In genomic region chr12:103965590-103966407, GRCh38 we compare ENCODE assay signal across 8 cellular contexts. TPM values are rescaled to one million over a fixed set of nuclear protein-coding genes. Genes with fewer than 3 reads are reported as not detected.
DNase-seq lines count a peak whose midpoint lies in the region; ATAC-seq and TF ChIP-seq lines count a peak whose summit lies in the region.

Gene TDG, plus strand, starts transcription at chr12:103965872. Its CDS starts 166 bp downstream, at chr12:103966038.

- H3K36me3 Mint-ChIP-seq in activated T-helper 2 cell treated with anti-CD3 and anti-CD28 coated beads, Interferon-gamma antibody, Interleukin-2, Interleukin-4, amounts not matched to agents 10 μg/mL and 5 μg/mL and 100 μg/mL, durations not matched to agents 14 hours and 24 hours and 36 hours (ENCODE audit: low read depth): peaks cover 42% of the 10 kb centered on the region
- H3K36me3 Mint-ChIP-seq in natural killer cell: no peaks in the 10 kb centered on the region

- POLR2A ChIA-PET in RWPE1 (lab: Yijun Ruan, JAX; ENCODE audit: low non-redundant PET): interaction anchor here (0.6 to 1.7 kb wide), 5 partner anchors 9 to 380 kb away, joined by 3 to 9 read pairs (median 3); partner anchors contain the start of gene HSP90B1

- peak within 1 kb of the TSS; percentile 99 for H3K27ac Mint-ChIP-seq in activated T-helper 2 cell treated with anti-CD3 and anti-CD28 coated beads, Interferon-gamma antibody, Interleukin-2, Interleukin-4, amounts not matched to agents 10 μg/mL and 5 μg/mL and 100 μg/mL, durations not matched to agents 14 hours and 24 hours and 36 hours
- peak within 1 kb of the TSS; percentile 97 to 98 for H3K27ac Mint-ChIP-seq in natural killer cell

- peak within 1 kb of the TSS; percentile 89 for H3K27ac ChIP-seq in RWPE1

- TF ChIP-seq CTCF in LNCaP clone FGC (IDR thresholded peaks at IDR 0.05; ENCODE audit: control insufficient read depth, extremely low read depth, insufficient read depth) (0 out of 2 replicates have a peak, but pooled peaks have one; percentile 14), RWPE1 (conservative IDR thresholded peaks at IDR 0.05; ENCODE audit: low read depth) (0 out of 2 replicates have a peak, but pooled peaks have one; percentile 16), fibroblast of mammary gland (conservative IDR thresholded peaks at IDR 0.05; ENCODE audit: control insufficient read depth, insufficient read depth, low read depth, low read length) (no peak), natural killer cell (IDR thresholded peaks at IDR 0.05) (no peak)

- DNase-seq in EH (ENCODE audit: low read depth): peak; percentile 99
- DNase-seq in GOT3 (lab: John Stamatoyannopoulos, UW): peak; percentile 70
- DNase-seq in LNCaP clone FGC (ENCODE audit: low read depth): peak; percentile 96
- DNase-seq in RWPE1 (ENCODE audit: low spot score): peak; percentile 97
- DNase-seq in activated T-helper 2 cell treated with anti-CD3 and anti-CD28 coated beads, Interferon-gamma antibody, Interleukin-2, Interleukin-4, amounts not matched to agents 10 μg/mL and 5 μg/mL and 100 μg/mL, durations not matched to agents 14 hours and 24 hours and 36 hours (ENCODE audit: low spot score): peak; percentile 96
- peak; percentile 99 for DNase-seq in fibroblast of mammary gland (ENCODE audit: low read depth)
- DNase-seq in natural killer cell: peak; percentile 92
- peak; percentile 97 for DNase-seq in stimulated activated naive CD4-positive, alpha-beta T cell treated with Interleukin-2 at 50 U/mL for 16 hours (lab: John Stamatoyannopoulos, UW)

- H3K9me3 Mint-ChIP-seq in activated T-helper 2 cell treated with anti-CD3 and anti-CD28 coated beads, Interferon-gamma antibody, Interleukin-2, Interleukin-4, amounts not matched to agents 10 μg/mL and 5 μg/mL and 100 μg/mL, durations not matched to agents 14 hours and 24 hours and 36 hours: no peaks in the 10 kb centered on the region
- H3K9me3 Mint-ChIP-seq in natural killer cell: no peaks in the 10 kb centered on the region

- no peaks in the 10 kb centered on the region for H3K27me3 Mint-ChIP-seq in activated T-helper 2 cell treated with anti-CD3 and anti-CD28 coated beads, Interferon-gamma antibody, Interleukin-2, Interleukin-4, amounts not matched to agents 10 μg/mL and 5 μg/mL and 100 μg/mL, durations not matched to agents 14 hours and 24 hours and 36 hours (ENCODE audit: low read depth)
- no peaks in the 10 kb centered on the region for H3K27me3 Mint-ChIP-seq in natural killer cell (ENCODE audit: low read depth in 2 of 2)

- intact Hi-C loops in activated T-helper 2 cell treated with anti-CD3 and anti-CD28 coated beads, Interferon-gamma antibody, Interleukin-2, Interleukin-4, amounts not matched to agents 10 μg/mL and 5 μg/mL and 100 μg/mL, durations not matched to agents 14 hours and 24 hours and 36 hours (cut with micrococcal nuclease): loop anchor here (1.0 to 5.0 kb wide), 6 partner anchors 8 to 172 kb away; partner anchors contain the start of genes HCFC2 and NFYB
- intact Hi-C loops in natural killer cell (cut with micrococcal nuclease): loop anchor here (1.0 to 5.0 kb wide), 4 partner anchors 8 to 99 kb away; partner anchors contain the start of genes HCFC2 and HSP90B1

- CTCF ChIA-PET in RWPE1 (lab: Yijun Ruan, JAX): interaction anchor here (0.5 to 0.9 kb wide), 3 partner anchors 10 to 666 kb away, joined by 3 to 5 read pairs (median 4); no protein-coding TSS in a partner anchor

- peak within 1 kb of the TSS; percentile 82 for H3K4me3 ChIP-seq in LNCaP clone FGC (ENCODE audit: low read depth, low read length)
- peak within 1 kb of the TSS; percentile 100 for H3K4me3 ChIP-seq in fibroblast of mammary gland (ENCODE audit: control insufficient read depth, low read depth, low read length)

- peak; percentile 92 to 99 (median 94) for ATAC-seq in natural killer cell

- H3K4me3 Mint-ChIP-seq in activated T-helper 2 cell treated with anti-CD3 and anti-CD28 coated beads, Interferon-gamma antibody, Interleukin-2, Interleukin-4, amounts not matched to agents 10 μg/mL and 5 μg/mL and 100 μg/mL, durations not matched to agents 14 hours and 24 hours and 36 hours (ENCODE audit: low read depth): peak within 1 kb of the TSS; percentile 98
- H3K4me3 Mint-ChIP-seq in natural killer cell: peak within 1 kb of the TSS; percentile 99

- H3K4me1 Mint-ChIP-seq in activated T-helper 2 cell treated with anti-CD3 and anti-CD28 coated beads, Interferon-gamma antibody, Interleukin-2, Interleukin-4, amounts not matched to agents 10 μg/mL and 5 μg/mL and 100 μg/mL, durations not matched to agents 14 hours and 24 hours and 36 hours (ENCODE audit: low read depth): peaks cover 28% of the 10 kb centered on the region
- peaks cover 44 to 49% of the 10 kb centered on the region in 2 donors for H3K4me1 Mint-ChIP-seq in natural killer cell

RNA-seq across cellular contexts. Expression of gene TDG, which starts in this region (rescaled TPM):
- total RNA-seq in activated T-helper 2 cell treated with anti-CD3 and anti-CD28 coated beads, Interferon-gamma antibody, Interleukin-2, Interleukin-4, amounts not matched to agents 10 μg/mL and 5 μg/mL and 100 μg/mL, durations not matched to agents 14 hours and 24 hours and 36 hours: 76.6 and 77.3 TPM in 2 replicates
- total RNA-seq in natural killer cell: 10 to 100 TPM; 28.2 to 28.7 (median 28.7) TPM

Comparison
In these comparisons a context has a peak if more than half of its experiments do, and no peak if none do; other contexts are left out.
1. Peak in every context shown above with its lines: DNase-seq, ATAC-seq, H3K4me3 ChIP-seq and H3K27ac ChIP-seq.
2. CTCF ChIP-seq: peak in LNCaP clone FGC (single experiment) and RWPE1 (single experiment); none in fibroblast of mammary gland (single experiment) and natural killer cell (single experiment).